17 cellular contexts compared by ENCODE assay signal in the genomic region with DNA sequence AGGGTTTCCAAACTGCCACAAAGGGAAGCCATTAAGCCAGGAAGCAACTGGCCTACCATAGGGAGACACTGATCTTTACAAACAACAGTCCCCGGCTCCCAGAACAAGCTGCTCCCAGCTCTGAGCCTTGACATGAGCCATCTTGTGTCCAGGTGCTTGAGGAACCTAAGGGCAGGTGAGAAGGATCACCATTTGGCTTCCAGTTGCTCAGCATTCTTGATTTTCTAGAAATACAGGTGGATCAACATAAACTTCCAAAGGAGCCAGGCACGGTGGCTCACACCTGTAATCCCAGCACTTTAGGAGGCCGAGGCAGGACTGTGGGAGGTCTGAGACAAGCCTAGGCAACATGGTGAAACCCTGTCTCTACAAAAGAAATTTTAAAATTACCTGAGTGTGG. TPM values are rescaled to one million over a fixed set of nuclear protein-coding genes. Genes with fewer than 3 reads are reported as not detected.
DNase-seq lines count a peak whose midpoint lies in the region; ATAC-seq and TF ChIP-seq lines count a peak whose summit lies in the region.
"Had no signal": no experiment of that assay in that cellular context is flagged by ENCODE, and none has a peak within 500 bp of the region (broad histone marks: within the 10 kb centered on the region; RNA-seq: fewer than 3 reads in every experiment).

No MANE protein-coding gene starts in this region.

- no peak for DNase-seq in GM23248
- no peak for DNase-seq in dorsolateral prefrontal cortex
- no peak for DNase-seq in WERI-Rb-1
- DNase-seq in NCI-H2196 (lab: John Stamatoyannopoulos, UW; ENCODE audit: unreplicated experiment), result no peak
- DNase-seq in medulla oblongata (ENCODE audit: extremely low spot score), result no peak
- DNase-seq: CD8-positive, alpha-beta T cell; foreskin melanocyte; GF-D8; NCI-H1048; NCI-H226; upper lobe of right lung had no signal

- WGBS in GM23248 (ENCODE audit: low coverage in 1 of 2, low lambda C conversion rate in 2 of 2, missing lambda C conversion rate in 2 of 2), 2 experiments, result 94 to 95% methylated on average over 3 of the region's 3 CpGs

- H2AFZ ChIP-seq in ACC112 (ENCODE audit: low read length, unreplicated experiment), result no peak overlapping the region
- no peak overlapping the region for H2AFZ ChIP-seq in GM23248

- no peak overlapping the region for H3K4me3 ChIP-seq in ACC112 (ENCODE audit: low read depth, low read length)
- no peak overlapping the region for H3K4me3 ChIP-seq in GM23248
- H3K4me3 ChIP-seq in dorsolateral prefrontal cortex, result no peak overlapping the region
- H3K4me3 ChIP-seq in neutrophil (ENCODE audit: low read depth in 1 of 2, low read length in 1 of 2), result no peak overlapping the region
- H3K4me3 ChIP-seq in WERI-Rb-1 (ENCODE audit: low read depth, low read length), result no peak overlapping the region
- H3K4me3 ChIP-seq: upper lobe of right lung had no signal

- H3K79me2 ChIP-seq in ACC112 (ENCODE audit: control insufficient read depth, insufficient read depth, low read length, unreplicated experiment) (peaks cover 62% of the 10 kb centered on the region), GM23248 (ENCODE audit: insufficient read depth) (peaks cover 84% of the 10 kb centered on the region)

- peak overlapping the region; percentile 86 for H3K4me2 ChIP-seq in GM23248 (ENCODE audit: unreplicated experiment)

- no peaks in the 10 kb centered on the region for H3K27me3 ChIP-seq in ACC112 (ENCODE audit: insufficient read depth, low read length)
- H3K27me3 ChIP-seq in GM23248 (replicated peaks; ENCODE audit: insufficient read depth), result no peaks in the 10 kb centered on the region
- H3K27me3 ChIP-seq in dorsolateral prefrontal cortex, result no peaks in the 10 kb centered on the region
- no peaks in the 10 kb centered on the region for H3K27me3 ChIP-seq in neutrophil
- no peaks in the 10 kb centered on the region for H3K27me3 ChIP-seq in WERI-Rb-1 (ENCODE audit: insufficient read depth, low read depth, severe bottlenecking)
- H3K27me3 ChIP-seq: upper lobe of right lung had no signal

- ATAC-seq in GM21447 (IDR thresholded peaks at IDR 0.05; ENCODE audit: unreplicated experiment), result no peak
- ATAC-seq: CD8-positive, alpha-beta T cell; HepG2; upper lobe of right lung had no signal

- in situ Hi-C loops in GM23248 (cut with MboI), result no loop called here

- H3K9me3 ChIP-seq in GM23248 (ENCODE audit: low read depth) (no peaks in the 10 kb centered on the region), neutrophil (no peaks in the 10 kb centered on the region), WERI-Rb-1 (ENCODE audit: severe bottlenecking) (no peaks in the 10 kb centered on the region)
- H3K9me3 ChIP-seq: upper lobe of right lung had no signal

- H3K9me2 ChIP-seq in GM23248 (ENCODE audit: insufficient read depth), result no peaks in the 10 kb centered on the region

- TF ChIP-seq CTCF in dorsolateral prefrontal cortex (IDR thresholded peaks at IDR 0.05 in 54 of 56, conservative IDR thresholded peaks at IDR 0.05 in 2 of 56; ENCODE audit: low read depth in 1 of 56, partially characterized antibody in 56 of 56) (no peak), neutrophil (IDR thresholded peaks at IDR 0.05) (no peak), WERI-Rb-1 (IDR thresholded peaks at IDR 0.05; ENCODE audit: low read depth, low read length) (no peak)

- H3K27ac ChIP-seq in ACC112 (ENCODE audit: low read depth, low read length) (peak overlapping the region; percentile 99), GM23248 (no peak overlapping the region), dorsolateral prefrontal cortex (peak overlapping the region in 36 of 59 donors; percentile 1 to 95 (median 46)), neutrophil (peak overlapping the region; percentile 52), WERI-Rb-1 (no peak overlapping the region)

- H3K9ac ChIP-seq in GM23248, result 0 out of 2 replicates have a peak overlapping the region, but pooled peaks have one; percentile 7

- intact Hi-C loops in dorsolateral prefrontal cortex (cut with DNase I), result no loop called here

- H3K4me1 ChIP-seq in ACC112 (ENCODE audit: control insufficient read depth, insufficient read depth, low read length, unreplicated experiment) (peaks cover 81% of the 10 kb centered on the region), GM23248 (ENCODE audit: insufficient read depth) (peaks cover 67% of the 10 kb centered on the region), neutrophil (ENCODE audit: control insufficient read depth in 1 of 2, insufficient read depth in 1 of 2, low read depth in 1 of 2, low read length in 1 of 2) (peaks cover 56 to 69% of the 10 kb centered on the region in 2 experiments)

- no peaks in the 10 kb centered on the region for H3K36me3 ChIP-seq in ACC112 (ENCODE audit: insufficient read depth, low read length)
- no peaks in the 10 kb centered on the region for H3K36me3 ChIP-seq in GM23248 (ENCODE audit: low read depth)
- H3K36me3 ChIP-seq in neutrophil, result no peaks in the 10 kb centered on the region
- no peaks in the 10 kb centered on the region; the same call in none of the 2 replicates for H3K36me3 ChIP-seq in WERI-Rb-1
- H3K36me3 ChIP-seq: upper lobe of right lung had no signal

- peaks cover 49% of the 10 kb centered on the region for H3F3A ChIP-seq in GM23248 (ENCODE audit: insufficient read depth)

- no peaks in the 10 kb centered on the region for H4K20me1 ChIP-seq in GM23248 (ENCODE audit: insufficient read depth)

RNA-seq across cellular contexts. Expression of a gene that starts 21.6 kb away (rescaled TPM):
- total RNA-seq in GM23248 (2014; rRNA removed; shearing (Covaris generic)), result 33.2 and 50.7 TPM in 2 replicates
- polyA plus RNA-seq in GM23248 (2016; fragmentation: Nextera tagmentation; extraction: Ambion mirVana), result 20.5 and 25.1 TPM in 2 replicates
- 10 to 100 TPM; 29.3 to 71.4 (median 45.9) TPM for total RNA-seq in dorsolateral prefrontal cortex

RNA-seq across cellular contexts. Expression of a gene that starts 49.7 kb away (rescaled TPM):
- total RNA-seq in GM23248 (2014; rRNA removed; shearing (Covaris generic)), result not detected in 2 replicates
- not detected in 2 replicates for polyA plus RNA-seq in GM23248 (2016; fragmentation: Nextera tagmentation; extraction: Ambion mirVana)
- 10 to 100 TPM in 12 of 120 experiments, 1 to 10 TPM in 108; 2.1 to 17.6 (median 5.9) TPM for total RNA-seq in dorsolateral prefrontal cortex
- total RNA-seq: CD8-positive, alpha-beta T cell; mucosa of gallbladder; SK-MEL-5; upper lobe of right lung had no signal

Comparison
In these comparisons a context has a peak if more than half of its experiments do, and no peak if none do; other contexts are left out.
1. H3K27ac ChIP-seq: peak in ACC112 (single experiment), dorsolateral prefrontal cortex (36 of 59) and neutrophil (single experiment); none in GM23248 (single experiment) and WERI-Rb-1 (single experiment).